Comparison of ENCODE assay signal across 15 cellular contexts in genomic region chr5:58666598-58667595, GRCh38.
A peak's percentile ranks its signal among the peaks of the same experiment; 100 is the strongest.
DNase-seq lines count a peak whose midpoint lies in the region; ATAC-seq lines count a peak whose summit lies in the region.
"Had no signal": no experiment of that assay in that cellular context is flagged by ENCODE, and none has a peak within 500 bp of the region (broad histone marks: within the 10 kb centered on the region; RNA-seq: fewer than 3 reads in every experiment).

No MANE protein-coding gene starts in this region.

- H3K36me3 ChIP-seq in SK-N-MC (ENCODE audit: insufficient read depth, low read length) (no peaks in the 10 kb centered on the region), skeletal muscle tissue (ENCODE audit: control insufficient read depth in 3 of 3, insufficient read depth in 3 of 3, low read length in 3 of 3) (no peaks in the 10 kb centered on the region)

- intact Hi-C loops in right cardiac atrium (cut with DNase I) = no loop called here

- no peaks in the 10 kb centered on the region for H3K27me3 ChIP-seq in right cardiac atrium (ENCODE audit: control insufficient read depth, insufficient read depth)
- no peaks in the 10 kb centered on the region for H3K27me3 ChIP-seq in skeletal muscle tissue (ENCODE audit: control insufficient read depth in 3 of 3, insufficient read depth in 3 of 3, low read length in 3 of 3)

- H3K9ac ChIP-seq in SK-N-MC (ENCODE audit: insufficient read length) (no peak overlapping the region), skeletal muscle tissue (ENCODE audit: low read depth in 1 of 3, low read length in 3 of 3) (no peak overlapping the region)

- WGBS in right cardiac atrium = 46% methylated on average over 8 of the region's 8 CpGs

- H3K4me1 ChIP-seq in right cardiac atrium (ENCODE audit: control insufficient read depth, insufficient read depth, low read length) (no peaks in the 10 kb centered on the region), skeletal muscle tissue (ENCODE audit: control insufficient read depth in 3 of 3, insufficient read depth in 3 of 3, low read length in 3 of 3) (no peaks in the 10 kb centered on the region)

- H3K4me3 ChIP-seq in SK-N-MC (0 out of 2 replicates have a peak overlapping the region, but pooled peaks have one; percentile 5), right cardiac atrium (ENCODE audit: low read length) (no peak overlapping the region), skeletal muscle tissue (ENCODE audit: low read length in 3 of 3) (no peak overlapping the region)

- H3K9me3 ChIP-seq in SK-N-MC (ENCODE audit: low read depth, low read length) (no peaks in the 10 kb centered on the region), right cardiac atrium (ENCODE audit: control insufficient read depth, low read length) (no peaks in the 10 kb centered on the region), skeletal muscle tissue (ENCODE audit: control insufficient read depth in 3 of 3, low read length in 3 of 3) (no peaks in the 10 kb centered on the region)

- ATAC-seq in right cardiac atrium = peak; percentile 85 to 96
- ATAC-seq: activated CD8-positive, alpha-beta memory T cell treated with anti-CD3 and anti-CD28 coated beads, Interleukin-2, amount 10 ng/mL, durations not matched to agents 7 days and 5 days had no signal

- DNase-seq in NCI-H748 (lab: John Stamatoyannopoulos, UW; ENCODE audit: unreplicated experiment) (peak; percentile 38), NCI-H748 treated with DMSO at 0.1 percent for 48 hours (lab: John Stamatoyannopoulos, UW) (no peak), SK-N-MC (ENCODE audit: low read depth, low spot score) (peak; percentile 40), right cardiac atrium (peak in 1 of 3 donors; percentile 36), SKM-1 (lab: John Stamatoyannopoulos, UW; ENCODE audit: unreplicated experiment) (no peak)
- no peak for DNase-seq in activated CD8-positive, alpha-beta memory T cell treated with anti-CD3 and anti-CD28 coated beads, Interleukin-2, amount 50 U/mL, for 4 hours
- DNase-seq in stimulated activated CD4-positive, alpha-beta T cell treated with anti-CD3 and anti-CD28 coated beads, Interleukin-2, amount 100 ng/mL, for 24 hours = no peak
- DNase-seq: activated CD4-positive, CD25-positive, alpha-beta regulatory T cell; activated CD8-positive, alpha-beta memory T cell treated with anti-CD3 and anti-CD28 coated beads, Interleukin-2, amount 10 ng/mL, durations not matched to agents 7 days and 5 days; Calu3; central memory CD4-positive, alpha-beta T cell; H9; KG1; NCI-H1436 treated with DMSO at 0.1 percent for 48 hours had no signal

- H3K27ac ChIP-seq in SK-N-MC = peak overlapping the region; percentile 53
- H3K27ac ChIP-seq in right cardiac atrium (ENCODE audit: low read length) = peak overlapping the region; percentile 54
- peak overlapping the region; percentile 33 for H3K27ac ChIP-seq in skeletal muscle tissue (ENCODE audit: low read depth, low read length)

Comparison
In these comparisons a context has a peak if more than half of its experiments do, and no peak if none do; other contexts are left out.
1. DNase-seq: peak in NCI-H748 (single experiment) and SK-N-MC (single experiment); none in NCI-H748 treated with DMSO at 0.1 percent for 48 hours (single experiment), activated CD8-positive, alpha-beta memory T cell treated with anti-CD3 and anti-CD28 coated beads, Interleukin-2, amount 50 U/mL, for 4 hours (single experiment), stimulated activated CD4-positive, alpha-beta T cell treated with anti-CD3 and anti-CD28 coated beads, Interleukin-2, amount 100 ng/mL, for 24 hours (0 of 2) and SKM-1 (single experiment).
2. Peak in every context shown above with its lines, with median percentiles within 50 percentile points of each other: H3K27ac ChIP-seq.